ENCODE assay signal across 16 cellular contexts in the genomic region with DNA sequence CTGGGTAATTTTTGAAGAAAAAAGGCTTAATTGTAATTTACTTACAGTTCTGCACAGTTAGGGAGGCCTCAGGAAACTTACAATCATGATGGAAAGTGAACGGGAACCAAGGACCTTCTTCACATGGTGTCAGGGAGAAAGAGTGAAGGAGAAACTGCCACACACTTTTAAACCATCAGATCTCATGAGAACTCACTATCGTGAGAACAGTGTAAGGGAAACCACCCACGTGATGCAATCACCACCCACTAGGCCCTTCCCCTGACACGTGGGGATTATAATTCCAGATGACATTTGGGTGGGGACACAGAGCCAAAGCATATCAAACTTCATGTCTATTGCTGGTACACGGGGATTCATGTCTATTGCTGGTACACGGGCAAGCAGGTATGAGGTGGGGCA.
"Had no signal": no experiment of that assay in that cellular context is flagged by ENCODE, and none has a peak within 500 bp of the region (broad histone marks: within the 10 kb centered on the region; RNA-seq: fewer than 3 reads in every experiment).

No MANE protein-coding gene starts in this region.

- H3K4me3 Mint-ChIP-seq: activated naive CD8-positive, alpha-beta T cell treated with anti-CD3 and anti-CD28 coated beads, Interleukin-2, amount 10 ng/mL, durations not matched to agents 7 days and 5 days; activated T-cell treated with anti-CD3 and anti-CD28 coated beads, Interleukin-2, amount 50 U/mL, for 4 hours; effector memory CD8-positive, alpha-beta T cell; naive thymus-derived CD8-positive, alpha-beta T cell; T-helper 1 cell treated with Interleukin-12 subunit alpha and Interleukin-12 subunit beta and Interleukin-4 antibody, amounts not matched to agents 30 μg/mL and 1 μg/mL, for 36 hours had no signal

- DNase-seq: activated CD4-positive, alpha-beta T cell treated with anti-CD3 and anti-CD28 coated beads, Interleukin-2, amount 50 U/mL, for 4 hours; activated CD4-positive, CD25-positive, alpha-beta regulatory T cell treated with anti-CD3 and anti-CD28 coated beads, Interleukin-2, amount 50 U/mL, for 72 hours; activated gamma-delta T cell treated with Interleukin-2 at 50 U/mL for 16 hours; activated naive CD8-positive, alpha-beta T cell treated with anti-CD3 and anti-CD28 coated beads, Interleukin-2, amount 10 ng/mL, durations not matched to agents 7 days and 5 days; activated T-cell treated with anti-CD3 and anti-CD28 coated beads, Interleukin-2, amount 50 U/mL, for 4 hours; body of pancreas; effector memory CD8-positive, alpha-beta T cell; foreskin keratinocyte; hypothalamus; islet precursor cell; left colon; lower lobe of right lung; naive thymus-derived CD8-positive, alpha-beta T cell; stomach; trophoblast cell had no signal

- ATAC-seq: activated T-cell treated with anti-CD3 and anti-CD28 coated beads, Interleukin-2, amount 50 U/mL, for 4 hours; body of pancreas; effector memory CD8-positive, alpha-beta T cell; foreskin keratinocyte; left colon; lower lobe of right lung; naive thymus-derived CD8-positive, alpha-beta T cell had no signal

- H3K9me3 Mint-ChIP-seq: activated naive CD8-positive, alpha-beta T cell treated with anti-CD3 and anti-CD28 coated beads, Interleukin-2, amount 10 ng/mL, durations not matched to agents 7 days and 5 days; activated T-cell treated with anti-CD3 and anti-CD28 coated beads, Interleukin-2, amount 50 U/mL, for 4 hours; effector memory CD8-positive, alpha-beta T cell; T-helper 1 cell treated with Interleukin-12 subunit alpha and Interleukin-12 subunit beta and Interleukin-4 antibody, amounts not matched to agents 30 μg/mL and 1 μg/mL, for 36 hours had no signal

- H3K36me3 Mint-ChIP-seq: naive thymus-derived CD8-positive, alpha-beta T cell had no signal

- H3K27ac Mint-ChIP-seq: activated naive CD8-positive, alpha-beta T cell treated with anti-CD3 and anti-CD28 coated beads, Interleukin-2, amount 10 ng/mL, durations not matched to agents 7 days and 5 days; effector memory CD8-positive, alpha-beta T cell; naive thymus-derived CD8-positive, alpha-beta T cell; T-helper 1 cell treated with Interleukin-12 subunit alpha and Interleukin-12 subunit beta and Interleukin-4 antibody, amounts not matched to agents 30 μg/mL and 1 μg/mL, for 36 hours had no signal
